In the genomic region with DNA sequence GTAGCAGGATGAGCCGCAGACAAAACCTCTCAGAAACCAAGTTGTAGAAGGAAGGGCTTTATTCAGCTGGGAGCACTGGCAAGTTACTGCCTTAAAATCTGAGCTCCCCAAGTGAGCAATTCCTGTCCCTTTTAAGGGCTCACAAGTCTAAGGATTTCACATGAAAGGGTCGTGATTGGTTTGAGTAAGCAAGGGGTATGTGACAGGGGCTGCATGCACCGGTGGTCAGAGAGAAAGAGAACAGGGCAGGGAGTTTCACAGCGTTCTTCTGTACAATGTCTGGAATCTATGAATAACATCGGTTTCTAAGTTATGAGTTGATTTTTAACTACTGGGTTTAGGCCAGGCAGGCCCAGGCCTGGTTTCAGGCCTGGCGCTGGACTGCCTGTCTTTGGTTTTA, we compare ENCODE assay signal across 6 cellular contexts.
DNase-seq lines count a peak whose midpoint lies in the region; TF ChIP-seq lines count a peak whose summit lies in the region.
"Not testable (repeated sequence)": the region's sequence is repeated elsewhere in the genome, so short reads cannot be mapped to it uniquely, and the experiment has no call there.

No MANE protein-coding gene starts in this region.

- not testable (repeated sequence) for TF ChIP-seq CTCF in chondrocyte (IDR thresholded peaks at IDR 0.05)

- not testable (repeated sequence) for H2BK12ac ChIP-seq in mesenchymal stem cell (ENCODE audit: low read length in 2 of 2)

- not testable (repeated sequence) for H3K9me3 ChIP-seq in mesenchymal stem cell (ENCODE audit: control insufficient read depth, low read length)

- not testable (repeated sequence) for H3K4me1 ChIP-seq in mesenchymal stem cell (ENCODE audit: control insufficient read depth, insufficient read depth, low read depth, low read length)

- in situ Hi-C loops in Caki2 (cut with HindIII; ENCODE audit: low pct_unique_long_range_greater_than_20kb, low sequenced_read_pairs): not testable (repeated sequence)

- H3K79me1 ChIP-seq in mesenchymal stem cell (replicated peaks; ENCODE audit: low read length, poor library complexity, severe bottlenecking): not testable (repeated sequence)

- H3K27ac ChIP-seq in mesenchymal stem cell (ENCODE audit: low read length, poor library complexity, severe bottlenecking): peak overlapping the region; percentile 74

- not testable (repeated sequence) for H3K36me3 Mint-ChIP-seq in chondrocyte (ENCODE audit: low read depth)

- H3K9me3 Mint-ChIP-seq in chondrocyte (ENCODE audit: low read depth): not testable (repeated sequence)

- not testable (repeated sequence) for H3K9ac ChIP-seq in mesenchymal stem cell (ENCODE audit: low read length)

- H2AK5ac ChIP-seq in mesenchymal stem cell (ENCODE audit: low read length, severe bottlenecking): not testable (repeated sequence)

- not testable (repeated sequence) for H3K4me2 ChIP-seq in mesenchymal stem cell (ENCODE audit: low read length, poor library complexity, severe bottlenecking)

- 90% methylated on average over 5 of the region's 6 CpGs for whole genome bisulfite sequencing in mesenchymal stem cell

- H4K8ac ChIP-seq in mesenchymal stem cell (ENCODE audit: low read length): not testable (repeated sequence)

- peak overlapping the region; percentile 71 for H3K27ac Mint-ChIP-seq in chondrocyte (ENCODE audit: unreplicated experiment)

- H3K36me3 ChIP-seq in mesenchymal stem cell (ENCODE audit: control insufficient read depth in 1 of 2, insufficient read depth in 2 of 2, low read depth in 1 of 2, low read length in 2 of 2): not testable (repeated sequence)

- H3K27me3 ChIP-seq in mesenchymal stem cell (ENCODE audit: control insufficient read depth in 1 of 2, insufficient read depth in 1 of 2, low read length in 2 of 2): not testable (repeated sequence)

- H3K4me3 ChIP-seq in mesenchymal stem cell (ENCODE audit: insufficient read depth in 1 of 2, low read depth in 1 of 2, low read length in 2 of 2): not testable (repeated sequence)

- not testable (repeated sequence) for H3K18ac ChIP-seq in mesenchymal stem cell (ENCODE audit: low read depth in 1 of 2, low read length in 2 of 2)

- H2BK15ac ChIP-seq in mesenchymal stem cell (ENCODE audit: low read depth, poor library complexity, severe bottlenecking): not testable (repeated sequence)

- DNase-seq in Caki2 (ENCODE audit: low read depth): peak; percentile 39
- DNase-seq in chondrocyte (ENCODE audit: low spot score); mesenchymal stem cell: not testable (repeated sequence)
- peak; percentile 17 for DNase-seq in glomerular visceral epithelial cell (ENCODE audit: extremely low spot score)
- peak; percentile 68 for DNase-seq in kidney glomerular epithelial cell (lab: John Stamatoyannopoulos, UW)
- DNase-seq in renal cortical epithelial cell (ENCODE audit: low read depth): peak; percentile 85

- H4K91ac ChIP-seq in mesenchymal stem cell (ENCODE audit: low read length): not testable (repeated sequence)

- H3K4me1 Mint-ChIP-seq in chondrocyte (ENCODE audit: low read depth): not testable (repeated sequence)

- not testable (repeated sequence) for H3K14ac ChIP-seq in mesenchymal stem cell (ENCODE audit: low read length in 2 of 2)

- not testable (repeated sequence) for H3K4ac ChIP-seq in mesenchymal stem cell (ENCODE audit: low read depth in 1 of 2, low read length in 2 of 2)

- not testable (repeated sequence) for H2BK120ac ChIP-seq in mesenchymal stem cell (ENCODE audit: low read depth, low read length)

- not testable (repeated sequence) for H3K4me3 Mint-ChIP-seq in chondrocyte (ENCODE audit: unreplicated experiment)

- H3K23ac ChIP-seq in mesenchymal stem cell (ENCODE audit: low read length in 2 of 2): not testable (repeated sequence)

- not testable (repeated sequence) for H3K27me3 Mint-ChIP-seq in chondrocyte (ENCODE audit: low read depth)

- not testable (repeated sequence) for H2BK5ac ChIP-seq in mesenchymal stem cell (ENCODE audit: low read depth, low read length, poor library complexity, severe bottlenecking)

- H2AFZ ChIP-seq in mesenchymal stem cell (ENCODE audit: low read depth, low read length): not testable (repeated sequence)
